In the genomic region with DNA sequence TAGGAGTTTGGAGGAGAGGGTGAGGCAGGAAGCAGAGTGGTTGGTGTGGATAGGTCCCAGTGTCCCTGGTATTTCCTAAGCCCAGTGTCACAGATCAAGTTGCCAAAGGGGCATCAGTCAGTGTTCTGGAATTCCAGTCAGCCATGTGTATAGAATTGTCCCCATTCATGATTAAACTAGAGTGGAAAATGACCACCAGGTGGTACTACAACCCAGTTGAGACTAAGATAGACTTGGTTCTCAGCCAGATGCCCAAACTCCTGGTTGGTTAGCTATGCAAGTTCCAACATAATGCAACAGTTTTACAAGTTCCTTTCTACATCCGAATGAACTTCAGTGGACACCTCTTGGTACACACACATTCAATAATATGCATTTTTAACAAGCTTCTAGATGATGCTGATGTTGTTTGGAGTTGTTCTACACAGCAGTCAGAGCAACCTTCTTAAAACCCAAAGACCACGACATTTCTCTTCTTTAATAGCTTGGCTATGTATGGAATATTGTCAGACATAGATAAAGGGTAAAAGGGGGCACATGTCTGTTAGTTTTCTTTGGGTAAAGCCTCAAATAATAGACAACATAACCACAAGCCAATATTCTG, we compare ENCODE assay signal across 8 cellular contexts. TPM values are rescaled to one million over a fixed set of nuclear protein-coding genes. Genes with fewer than 3 reads are reported as not detected.
DNase-seq lines count a peak whose midpoint lies in the region; ATAC-seq and TF ChIP-seq lines count a peak whose summit lies in the region.

No MANE protein-coding gene starts in this region.

- POLR2A ChIA-PET in PC-9 (lab: Charles Lee; ENCODE audit: unreplicated experiment): no interaction called here

- peak; percentile 69 for DNase-seq in Caki2 (ENCODE audit: low read depth)
- DNase-seq in LHCN-M2 (ENCODE audit: low read depth): peak; percentile 77
- peak; percentile 64 to 91 for DNase-seq in PC-9
- DNase-seq in dorsolateral prefrontal cortex: peak in 2 of 10 donors; percentile 16 to 46
- peak in 1 of 2 donors; percentile 26 for DNase-seq in memory B cell (ENCODE audit: low spot score in 2 of 2)
- no peak for DNase-seq in GM19238 (ENCODE audit: insufficient read length, low spot score)
- DNase-seq in coronary artery (ENCODE audit: low spot score): no peak

- peaks cover 7% of the 10 kb centered on the region; the same call in 1 of the 2 replicates for H3F3A ChIP-seq in PC-9 (ENCODE audit: insufficient read depth, low read depth)

- in situ Hi-C loops in Caki2 (cut with HindIII; ENCODE audit: low pct_unique_long_range_greater_than_20kb, low sequenced_read_pairs): loop anchor here (25.0 kb wide), 1 partner anchor 225 kb away; no protein-coding TSS in a partner anchor

- H2AFZ ChIP-seq in PC-9: no peak overlapping the region

- no peaks in the 10 kb centered on the region for H3K9me3 ChIP-seq in PC-9 (ENCODE audit: insufficient read depth, low read depth)

- H3K4me3 ChIP-seq in PC-9: no peak overlapping the region
- H3K4me3 ChIP-seq in dorsolateral prefrontal cortex: no peak overlapping the region
- no peak overlapping the region for H3K4me3 ChIP-seq in coronary artery

- H3K36me3 ChIP-seq in PC-9 (ENCODE audit: low read depth): no peaks in the 10 kb centered on the region

- no peaks in the 10 kb centered on the region for H3K9me2 ChIP-seq in PC-9 (ENCODE audit: insufficient read depth)

- H3K4me1 Mint-ChIP-seq in memory B cell: no peaks in the 10 kb centered on the region

- no peaks in the 10 kb centered on the region for H3K36me3 Mint-ChIP-seq in memory B cell

- H3K27ac Mint-ChIP-seq in memory B cell: no peak overlapping the region

- H3K27me3 Mint-ChIP-seq in memory B cell: peaks cover 3% of the 10 kb centered on the region

- intact Hi-C loops in PC-9 (cut with micrococcal nuclease; ENCODE audit: unreplicated experiment): loop anchor here (1.0 to 2.0 kb wide), 4 partner anchors 241 to 407 kb away; no protein-coding TSS in a partner anchor
- intact Hi-C loops in dorsolateral prefrontal cortex (cut with DNase I): loop anchor here (1.0 to 2.0 kb wide), 2 partner anchors 8 to 412 kb away; no protein-coding TSS in a partner anchor

- H3K27me3 ChIP-seq in PC-9 (ENCODE audit: insufficient read depth, low read depth) (no peaks in the 10 kb centered on the region), dorsolateral prefrontal cortex (peaks cover 0 to 5% (median 0%) of the 10 kb centered on the region in 45 donors)

- no peaks in the 10 kb centered on the region for H3K79me2 ChIP-seq in PC-9 (ENCODE audit: low read depth)

- CTCF ChIA-PET in PC-9 (lab: Charles Lee): interaction anchor here (0.5 to 1.7 kb wide), 7 partner anchors 87 to 413 kb away, joined by 3 to 11 read pairs (median 3); no protein-coding TSS in a partner anchor

- peaks cover 14% of the 10 kb centered on the region for H3K4me1 ChIP-seq in PC-9 (replicated peaks; ENCODE audit: insufficient read depth)

- H3K4me2 ChIP-seq in PC-9: peak overlapping the region; percentile 32

- no peaks in the 10 kb centered on the region for H3K9me3 Mint-ChIP-seq in memory B cell

- no peak overlapping the region for H3K4me3 Mint-ChIP-seq in memory B cell

- TF ChIP-seq CTCF in PC-9 (conservative IDR thresholded peaks at IDR 0.05): peak; percentile 79
- TF ChIP-seq CTCF in dorsolateral prefrontal cortex (IDR thresholded peaks at IDR 0.05 in 54 of 56, conservative IDR thresholded peaks at IDR 0.05 in 2 of 56; ENCODE audit: low read depth in 1 of 56, partially characterized antibody in 56 of 56): peak; percentile 29 to 78 (median 61)
- no peak for TF ChIP-seq CTCF in coronary artery (IDR thresholded peaks at IDR 0.05)

- H3K27ac ChIP-seq in PC-9: no peak overlapping the region
- H3K27ac ChIP-seq in dorsolateral prefrontal cortex: no peak overlapping the region
- no peak overlapping the region for H3K27ac ChIP-seq in coronary artery

- no peaks in the 10 kb centered on the region for H4K20me1 ChIP-seq in PC-9 (ENCODE audit: insufficient read depth)

- ATAC-seq in GM18873 (IDR thresholded peaks at IDR 0.05; ENCODE audit: low FRiP score, unreplicated experiment) (peak; percentile 76), memory B cell (ENCODE audit: low read depth) (peak; percentile 67)

- BruUV-seq in PC-9 (replicated peaks; lab: Mats Ljungman, UMichigan): no TSS peak

RNA-seq across cellular contexts. Expression of a gene that starts 8.4 kb away (rescaled TPM):
- 7.6 and 8.9 TPM in 2 replicates for total RNA-seq in Caki2 (2014; rRNA removed; shearing (Covaris generic); ENCODE audit: low replicate concordance)
- total RNA-seq in LHCN-M2 (2014; rRNA removed) (24.7 and 31.2 TPM in 2 replicates), PC-9 (2021) (28.3 and 33.3 TPM in 2 replicates), dorsolateral prefrontal cortex (10 to 100 TPM; 15.6 to 43.1 (median 29.8) TPM)
- 5.1 TPM for polyA plus RNA-seq in LHCN-M2 (2012)

RNA-seq across cellular contexts. Expression of a gene that starts 9.3 kb away (rescaled TPM):
- total RNA-seq in Caki2 (2014; rRNA removed; shearing (Covaris generic); ENCODE audit: low replicate concordance): 25.0 and 36.6 TPM in 2 replicates
- total RNA-seq in LHCN-M2 (2014; rRNA removed): 0.45 and 1.1 TPM in 2 replicates
- polyA plus RNA-seq in LHCN-M2 (2012): 0.32 TPM
- 50.4 and 53.8 TPM in 2 replicates for total RNA-seq in PC-9 (2021)
- total RNA-seq in dorsolateral prefrontal cortex: 10 to 100 TPM in 3 of 120 experiments, 1 to 10 TPM in 117; 1.4 to 13.3 (median 4.8) TPM

Comparison
In these comparisons a context has a peak if more than half of its experiments do, and no peak if none do; other contexts are left out.
1. DNase-seq: peak in Caki2 (single experiment), LHCN-M2 (single experiment) and PC-9 (2 of 2); none in GM19238 (single experiment) and coronary artery (single experiment).